ENCODE assay signal across 8 cellular contexts in the genomic region with DNA sequence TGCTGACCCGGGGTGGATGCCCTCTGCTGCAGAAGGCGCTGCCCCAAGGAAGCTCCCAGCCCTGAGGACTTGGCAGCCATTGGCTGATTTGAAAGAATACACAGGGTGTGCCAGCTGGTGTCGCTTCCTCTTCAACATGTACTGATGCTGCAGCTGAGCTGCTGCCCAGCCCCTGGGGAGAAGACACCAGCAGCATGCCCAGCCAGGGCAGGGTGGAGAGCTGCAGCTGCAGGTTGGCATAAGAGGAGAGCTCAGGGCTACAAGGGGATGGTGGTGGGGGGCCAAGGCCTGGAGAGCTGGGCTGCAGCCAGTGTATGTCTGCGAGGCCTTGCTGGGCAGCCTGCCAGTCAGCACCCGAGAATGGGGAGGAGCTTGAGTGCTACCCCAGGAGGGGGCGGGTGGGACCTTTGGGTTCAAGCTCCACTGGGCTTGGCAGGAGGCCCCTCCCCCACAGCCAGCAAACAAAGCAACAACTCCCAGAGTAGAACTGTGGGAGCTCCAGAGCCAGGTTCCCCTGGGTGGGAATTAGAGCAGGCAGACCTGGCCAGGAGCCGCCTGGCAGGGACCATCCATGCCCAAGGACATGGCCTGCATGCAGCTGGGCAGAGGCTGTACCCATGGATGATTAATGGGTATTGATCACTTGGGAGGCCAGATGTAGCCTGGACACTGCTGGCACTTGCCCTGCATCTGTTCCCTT. TPM values are rescaled to one million over a fixed set of nuclear protein-coding genes. Genes with fewer than 3 reads are reported as not detected.
DNase-seq lines count a peak whose midpoint lies in the region; ATAC-seq and TF ChIP-seq lines count a peak whose summit lies in the region.

No MANE protein-coding gene starts in this region.

- H3K27me3 ChIP-seq in SU-DHL-6 (ENCODE audit: low read length) (no peaks in the 10 kb centered on the region), tibial nerve (no peaks in the 10 kb centered on the region)

- H3K27ac ChIP-seq in SU-DHL-6 (ENCODE audit: low read depth, low read length) (peak overlapping the region; percentile 95), tibial nerve (peak overlapping the region; percentile 75 to 97 (median 86))

- peak; percentile 61 for ATAC-seq in GM21737 (IDR thresholded peaks at IDR 0.05; ENCODE audit: unreplicated experiment)
- ATAC-seq in HG03045 (IDR thresholded peaks at IDR 0.05; ENCODE audit: unreplicated experiment) = no peak

- no peaks in the 10 kb centered on the region for H3K9me3 ChIP-seq in SU-DHL-6 (ENCODE audit: insufficient read depth, low read length)
- H3K9me3 ChIP-seq in tibial nerve = no peaks in the 10 kb centered on the region

- H4K20me1 ChIP-seq in SU-DHL-6 (ENCODE audit: low read depth, low read length) = no peaks in the 10 kb centered on the region

- CTCF ChIA-PET in GM10248 (lab: Yijun Ruan, JAX) = interaction anchor here (0.9 to 4.9 kb wide), 6 partner anchors 9 to 431 kb away, joined by 3 to 22 read pairs (median 4); partner anchors contain the start of gene SEMA4B

- peak overlapping the region; percentile 54 for H3K9ac ChIP-seq in SU-DHL-6 (ENCODE audit: low read length)

- peaks cover 0 to 76% (median 59%) of the 10 kb centered on the region in 4 donors for H3K4me1 ChIP-seq in tibial nerve

- H3K4me3 ChIP-seq in SU-DHL-6 (ENCODE audit: insufficient read depth, low read length, poor library complexity, severe bottlenecking) (no peak overlapping the region), tibial nerve (peak overlapping the region in 1 of 4 donors; percentile 21)

- H3K4me2 ChIP-seq in SU-DHL-6 (ENCODE audit: low read depth, low read length, poor library complexity, severe bottlenecking) = peak overlapping the region; percentile 74

- no peaks in the 10 kb centered on the region for H3K79me2 ChIP-seq in SU-DHL-6 (ENCODE audit: insufficient read depth, low read length)

- 9 to 22% methylated on average over 5 to 7 of the region's 7 CpGs for WGBS in tibial nerve, 2 donors

- no peaks in the 10 kb centered on the region for H3K9me2 ChIP-seq in SU-DHL-6 (replicated peaks; ENCODE audit: insufficient read depth, low read length)

- no peak for TF ChIP-seq CTCF in GM10248 (IDR thresholded peaks at IDR 0.05; ENCODE audit: control extremely low read depth, extremely low read depth, low read depth, missing control alignments)
- no peak for TF ChIP-seq CTCF in SU-DHL-6 (IDR thresholded peaks at IDR 0.05; ENCODE audit: insufficient read depth, low read length, poor library complexity, severe bottlenecking)
- TF ChIP-seq CTCF in tibial nerve (IDR thresholded peaks at IDR 0.05) = no peak

- TF ChIP-seq POLR2A in tibial nerve (IDR thresholded peaks at IDR 0.05) = peak in 1 of 2 donors; percentile 10

- H2AFZ ChIP-seq in SU-DHL-6 (ENCODE audit: low read depth, low read length, severe bottlenecking) = peak overlapping the region; percentile 65

- DNase-seq in GM10248 (ENCODE audit: extremely low spot score) = peak; percentile 60
- peak; percentile 76 for DNase-seq in MV-4-11 (lab: John Stamatoyannopoulos, UW)
- peak; percentile 50 for DNase-seq in cerebellum (ENCODE audit: low spot score)
- peak; percentile 90 for DNase-seq in medulla oblongata (ENCODE audit: extremely low spot score)
- DNase-seq in tibial nerve (ENCODE audit: low spot score in 2 of 2) = peak; percentile 43 to 49

- H3K36me3 ChIP-seq in SU-DHL-6 (ENCODE audit: low read length) (no peaks in the 10 kb centered on the region), tibial nerve (peaks cover 0 to 4% (median 0%) of the 10 kb centered on the region in 3 donors)

- POLR2A ChIA-PET in GM10248 (lab: Yijun Ruan, JAX) = interaction anchor here (0.8 to 1.1 kb wide), 2 partner anchors 9 to 10 kb away, joined by 3 read pairs; partner anchors contain the start of gene SEMA4B

- peak in 1 of 2 donors; percentile 57 for TF ChIP-seq EP300 in tibial nerve (IDR thresholded peaks at IDR 0.05)

- H3F3A ChIP-seq in SU-DHL-6 (ENCODE audit: insufficient read depth) = peaks cover 11% of the 10 kb centered on the region

RNA-seq across cellular contexts. Expression of gene SEMA4B, which starts 9.2 kb away (rescaled TPM):
- total RNA-seq in cerebellum = 35.7 TPM
- 100 to 1,000 TPM in 1 of 4 donors, 10 to 100 TPM in 3; 43.1 to 104 (median 59.0) TPM for total RNA-seq in tibial nerve

RNA-seq across cellular contexts. Expression of gene CIB1, which starts 41.8 kb away (rescaled TPM):
- 3.6 TPM for total RNA-seq in cerebellum
- 10 to 100 TPM; 27.5 to 48.1 (median 37.8) TPM for total RNA-seq in tibial nerve

RNA-seq across cellular contexts. Expression of gene GDPGP1, which starts 42.1 kb away (rescaled TPM):
- total RNA-seq in cerebellum (10.4 TPM), tibial nerve (1 to 10 TPM; 1.4 to 6.9 (median 4.9) TPM)

RNA-seq across cellular contexts. Expression of gene TTLL13, which starts 57.4 kb away (rescaled TPM):
- 0.36 TPM for total RNA-seq in cerebellum
- under 1 TPM in 1 of 4 donors, not detected in 3; 0.60 TPM for total RNA-seq in tibial nerve
